Comparison of ENCODE assay signal across 8 cellular contexts in the genomic region with DNA sequence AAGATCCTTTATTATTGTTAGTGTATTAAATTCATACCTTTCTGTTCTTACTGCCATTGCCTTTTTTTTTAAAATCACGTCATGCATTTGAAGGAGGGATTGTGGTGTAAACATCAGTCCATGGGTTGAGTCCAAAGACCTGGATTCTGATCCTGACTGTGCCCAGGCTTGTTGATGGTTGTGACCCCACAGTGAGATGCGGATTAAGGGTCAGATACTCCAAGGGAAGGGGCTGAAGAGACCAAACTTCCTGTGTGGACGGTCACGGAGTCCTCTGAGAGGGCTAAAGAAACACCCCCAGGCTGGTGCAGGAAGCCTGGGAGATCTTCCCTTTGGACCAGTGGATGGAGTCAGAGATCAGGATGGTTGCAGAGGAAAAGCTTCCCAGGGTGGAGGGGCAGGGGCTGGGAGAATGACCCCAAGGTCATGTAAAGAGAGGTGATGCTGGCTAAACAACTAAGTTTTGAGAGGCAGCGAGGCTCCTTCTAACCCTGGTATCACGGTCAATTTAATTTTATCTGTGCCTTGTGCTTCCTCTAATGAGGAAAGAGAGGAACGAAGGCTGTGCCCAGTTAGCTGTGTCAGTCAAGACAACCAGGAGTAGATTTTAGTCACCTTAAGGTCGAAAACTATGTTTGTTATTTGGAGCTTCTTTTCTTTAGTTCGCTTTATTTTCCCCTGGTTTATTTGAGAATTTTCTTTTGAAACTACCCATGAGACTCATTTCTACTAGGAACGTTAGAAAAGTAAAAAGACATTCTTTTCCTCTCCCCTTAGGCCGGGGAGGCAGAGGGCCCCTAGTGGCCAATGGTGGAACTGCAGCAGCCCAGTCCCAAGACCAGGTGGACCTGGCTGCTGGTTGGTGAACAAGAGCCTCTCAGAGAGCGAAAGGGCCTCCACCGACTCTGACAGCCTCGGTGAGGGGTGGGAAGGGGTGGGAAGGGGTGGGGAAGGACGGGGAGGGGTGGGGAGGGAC. TPM values are rescaled to one million over a fixed set of nuclear protein-coding genes. Genes with fewer than 3 reads are reported as not detected.
A peak's percentile ranks its signal among the peaks of the same experiment; 100 is the strongest.
DNase-seq lines count a peak whose midpoint lies in the region; ATAC-seq and TF ChIP-seq lines count a peak whose summit lies in the region.

No MANE protein-coding gene starts in this region.

- H3K4me1 ChIP-seq in mammary epithelial cell (ENCODE audit: insufficient read depth, low read length) = no peaks in the 10 kb centered on the region

- H3K4me2 ChIP-seq in mammary epithelial cell (ENCODE audit: insufficient read depth, low read depth, low read length) = no peak overlapping the region

- H3K36me3 ChIP-seq in mammary epithelial cell (ENCODE audit: insufficient read depth, low read length) = no peaks in the 10 kb centered on the region

- intact Hi-C loops in mammary epithelial cell (cut with micrococcal nuclease) = loop anchor here (2.0 to 5.0 kb wide), 2 partner anchors 53 to 63 kb away; no protein-coding TSS in a partner anchor

- peak; percentile 93 for ATAC-seq in GM18907 (IDR thresholded peaks at IDR 0.05; ENCODE audit: unreplicated experiment)
- ATAC-seq in HG03139 (IDR thresholded peaks at IDR 0.05; ENCODE audit: unreplicated experiment) = peak; percentile 91
- peak; percentile 100 for ATAC-seq in WTC11

- H3K9me3 ChIP-seq in mammary epithelial cell (replicated peaks; ENCODE audit: insufficient read depth, low read length) = no peaks in the 10 kb centered on the region

- no TSS peak for BruUV-seq in mammary epithelial cell (replicated peaks; lab: Mats Ljungman, UMichigan)

- no peak overlapping the region for H3K4me3 ChIP-seq in mammary epithelial cell (replicated peaks in 1 of 3; ENCODE audit: insufficient read depth in 1 of 3, low read depth in 2 of 3, low read length in 3 of 3)

- peaks cover 13% of the 10 kb centered on the region for H3K4me1 Mint-ChIP-seq in WTC11

- H3K9me3 Mint-ChIP-seq in WTC11 = no peaks in the 10 kb centered on the region

- no peaks in the 10 kb centered on the region for H3K79me2 ChIP-seq in mammary epithelial cell (ENCODE audit: insufficient read depth, low read length)

- peak overlapping the region; percentile 1 for H2AFZ ChIP-seq in mammary epithelial cell (ENCODE audit: low read depth, low read length)

- TF ChIP-seq CTCF in AG09319 (IDR thresholded peaks at IDR 0.05; ENCODE audit: low read depth, low read length) = no peak; the same call in none of the 2 replicates
- peak; percentile 100 for TF ChIP-seq CTCF in WTC11 (IDR thresholded peaks at IDR 0.05)
- TF ChIP-seq CTCF in mammary epithelial cell (conservative IDR thresholded peaks at IDR 0.05 in 1 of 2, IDR thresholded peaks at IDR 0.05 in 1 of 2; ENCODE audit: extremely low read depth in 1 of 2, insufficient read depth in 1 of 2, low read depth in 1 of 2, low read length in 2 of 2) = peak; percentile 98 to 99

- no peaks in the 10 kb centered on the region for H3K27me3 ChIP-seq in mammary epithelial cell (ENCODE audit: insufficient read depth, low read length)

- 37% methylated on average over 12 of the region's 15 CpGs for WGBS in mammary epithelial cell (ENCODE audit: low coverage, missing lambda C conversion rate)

- no peaks in the 10 kb centered on the region for H3K36me3 Mint-ChIP-seq in WTC11

- H3K4me3 Mint-ChIP-seq in WTC11 = no peak overlapping the region

- H3K27ac ChIP-seq in mammary epithelial cell (ENCODE audit: insufficient read depth, low read depth, low read length) = no peak overlapping the region

- POLR2A ChIA-PET in WTC11 (lab: Charles Lee) = no interaction called here

- in situ Hi-C loops in mammary epithelial cell (cut with MboI; ENCODE audit: low sequenced_read_pairs in 2 of 2) = no loop called here

- H4K20me1 ChIP-seq in mammary epithelial cell (ENCODE audit: insufficient read depth, low read length) = no peaks in the 10 kb centered on the region

- dilution Hi-C loops in mammary epithelial cell (cut with HindIII; ENCODE audit: low sequenced_read_pairs) = no loop called here

- no peak overlapping the region for H3K9ac ChIP-seq in mammary epithelial cell (ENCODE audit: insufficient read depth, low read length)

- CTCF ChIA-PET in WTC11 (lab: Charles Lee) = interaction anchor here (0.6 to 1.3 kb wide), 7 partner anchors 9 to 243 kb away, joined by 3 to 8 read pairs (median 4); partner anchors contain the start of gene GPR161
- CTCF ChIA-PET in mammary epithelial cell (lab: Charles Lee; ENCODE audit: low non-redundant PET) = interaction anchor here (0.5 to 0.7 kb wide), 5 partner anchors 14 to 781 kb away, joined by 4 to 5 read pairs (median 5); no protein-coding TSS in a partner anchor

- DNase-seq in AG09319 (ENCODE audit: extremely low read depth, low read depth) (peak; percentile 59), NCI-H2196 treated with DMSO at 0.1 percent for 48 hours (lab: John Stamatoyannopoulos, UW; ENCODE audit: unreplicated experiment) (peak; percentile 34), WTC11 (ENCODE audit: low spot score) (peak; percentile 95), mammary epithelial cell (peak; percentile 69), islet precursor cell (peak; percentile 95)
- DNase-seq in stimulated activated CD4-positive, alpha-beta T cell treated with anti-CD3 and anti-CD28 coated beads, Interleukin-1b, Interleukin-23, amount 100 ng/mL, for 4 hours (ENCODE audit: low read depth in 2 of 2) = peak; percentile 85 to 87

- H3K27me3 Mint-ChIP-seq in WTC11 (ENCODE audit: low read depth) = no peaks in the 10 kb centered on the region

- no peak overlapping the region for H3K27ac Mint-ChIP-seq in WTC11

TF ChIP-seq in WTC11, 78 proteins besides CTCF, POLR2A, EP300 and RAD21:
- TF ChIP-seq, protein P1, sequence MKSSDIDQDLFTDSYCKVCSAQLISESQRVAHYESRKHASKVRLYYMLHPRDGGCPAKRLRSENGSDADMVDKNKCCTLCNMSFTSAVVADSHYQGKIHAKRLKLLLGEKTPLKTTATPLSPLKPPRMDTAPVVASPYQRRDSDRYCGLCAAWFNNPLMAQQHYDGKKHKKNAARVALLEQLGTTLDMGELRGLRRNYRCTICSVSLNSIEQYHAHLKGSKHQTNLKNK (CRISPR knock-in tag; IDR thresholded peaks at IDR 0.05) = no peak
- TF ChIP-seq RORB (CRISPR knock-in tag; IDR thresholded peaks at IDR 0.05) (no peak), CREB1 (CRISPR knock-in tag; IDR thresholded peaks at IDR 0.05) (no peak), NR2C2 (CRISPR knock-in tag; IDR thresholded peaks at IDR 0.05) (no peak), E2F5 (CRISPR knock-in tag; IDR thresholded peaks at IDR 0.05) (no peak), TEAD1 (CRISPR knock-in tag; IDR thresholded peaks at IDR 0.05) (no peak)
TF ChIP-seq in WTC11: peak in this region for 0.

RNA-seq across cellular contexts. Expression of gene GPR161, which starts 8.7 kb away (rescaled TPM):
- total RNA-seq in WTC11 (2021) (11.0 to 11.6 TPM (median 11.2 TPM) in 3 replicates), mammary epithelial cell (10 to 100 TPM; 15.0 to 27.1 TPM)
- 17.8 TPM for polyA plus RNA-seq in mammary epithelial cell
- 60.3 TPM for polyA minus RNA-seq in mammary epithelial cell

RNA-seq across cellular contexts. Expression of gene TIPRL, which starts 33.3 kb away (rescaled TPM):
- total RNA-seq in WTC11 (2021) (25.3 to 25.8 TPM (median 25.4 TPM) in 3 replicates), mammary epithelial cell (10 to 100 TPM; 32.5 to 46.0 TPM)
- 22.9 TPM for polyA plus RNA-seq in mammary epithelial cell
- 5.1 TPM for polyA minus RNA-seq in mammary epithelial cell

Comparison
In these comparisons a context has a peak if more than half of its experiments do, and no peak if none do; other contexts are left out.
1. DNase-seq: peak in every context shown above with its lines; median percentile 95 in WTC11; 95 in islet precursor cell; 86 in stimulated activated CD4-positive, alpha-beta T cell treated with anti-CD3 and anti-CD28 coated beads, Interleukin-1b, Interleukin-23, amount 100 ng/mL, for 4 hours; 69 in mammary epithelial cell; 59 in AG09319; 34 in NCI-H2196 treated with DMSO at 0.1 percent for 48 hours.